In the genomic region with DNA sequence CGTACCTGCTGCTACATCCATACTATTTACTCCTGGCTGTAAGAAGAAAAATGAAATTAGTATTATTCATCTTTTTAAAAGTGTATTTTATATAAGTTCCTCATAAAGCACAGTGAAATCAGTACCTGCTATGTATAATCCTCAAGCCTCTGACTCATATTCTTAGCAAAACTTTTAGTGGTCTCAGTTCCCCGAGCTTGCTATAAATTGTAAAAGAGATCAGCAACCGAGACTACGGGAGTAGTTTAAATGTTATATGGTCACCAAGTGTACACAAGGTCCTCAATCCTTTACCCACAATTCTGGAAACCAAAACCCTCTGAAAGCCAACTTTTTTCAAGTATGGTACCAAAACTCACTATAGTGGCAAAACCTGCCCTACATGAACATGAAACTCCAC, we compare ENCODE assay signal across 11 cellular contexts. TPM values are rescaled to one million over a fixed set of nuclear protein-coding genes. Genes with fewer than 3 reads are reported as not detected.
DNase-seq lines count a peak whose midpoint lies in the region; ATAC-seq and TF ChIP-seq lines count a peak whose summit lies in the region.
"Had no signal": no experiment of that assay in that cellular context is flagged by ENCODE, and none has a peak within 500 bp of the region (broad histone marks: within the 10 kb centered on the region; RNA-seq: fewer than 3 reads in every experiment).

No MANE protein-coding gene starts in this region.

- no peaks in the 10 kb centered on the region for H4K20me1 ChIP-seq in H9 (ENCODE audit: control insufficient read depth, insufficient read depth, insufficient read length)

- H3K27me3 Mint-ChIP-seq in H9 (ENCODE audit: low read depth) = no peaks in the 10 kb centered on the region

- DNase-seq in mesenchymal stem cell = no peak
- DNase-seq in iPS-NIHi7 (ENCODE audit: extremely low spot score) = no peak
- no peak for DNase-seq in OCI-M2 (lab: John Stamatoyannopoulos, UW; ENCODE audit: unreplicated experiment)
- DNase-seq in H9 = no peak
- DNase-seq: islet precursor cell, NCI-H524, pancreas had no signal

- H3K27ac Mint-ChIP-seq in H9 = no peak overlapping the region

- no peaks in the 10 kb centered on the region for H3K9me3 Mint-ChIP-seq in H9

- H3K4me2 ChIP-seq in mesenchymal stem cell (ENCODE audit: low read length, poor library complexity, severe bottlenecking) = no peak overlapping the region
- H3K4me2 ChIP-seq in H9 (ENCODE audit: insufficient read depth, insufficient read length, low read length) = no peak overlapping the region

- no peak overlapping the region for H3K56ac ChIP-seq in H9 (ENCODE audit: insufficient read length, low read depth, low read length)

- H3K4me3 Mint-ChIP-seq in H9 = no peak overlapping the region

- H4K91ac ChIP-seq in mesenchymal stem cell (ENCODE audit: low read length) (no peak overlapping the region), H9 (ENCODE audit: insufficient read length, low read depth, low read length) (no peak overlapping the region)

- H3K9me3 ChIP-seq in mesenchymal stem cell (ENCODE audit: control insufficient read depth, low read length) (no peaks in the 10 kb centered on the region), H9 (ENCODE audit: control insufficient read depth, low read depth, low read length) (no peaks in the 10 kb centered on the region)
- H3K9me3 ChIP-seq: pancreas had no signal

- H2BK120ac ChIP-seq in mesenchymal stem cell (ENCODE audit: low read depth, low read length) (no peak overlapping the region), H9 (ENCODE audit: low read depth, low read length, poor library complexity, severe bottlenecking) (no peak overlapping the region)

- no peak overlapping the region for H3K27ac ChIP-seq in mesenchymal stem cell (ENCODE audit: low read length, poor library complexity, severe bottlenecking)
- H3K27ac ChIP-seq in H9 (ENCODE audit: insufficient read length, low read depth, low read length) = no peak overlapping the region
- H3K27ac ChIP-seq: epithelial cell of prostate, pancreas had no signal

- no peaks in the 10 kb centered on the region for H3K23me2 ChIP-seq in H9 (ENCODE audit: insufficient read length, low read depth, low read length, poor library complexity, severe bottlenecking)

- H3K23ac ChIP-seq in mesenchymal stem cell (ENCODE audit: low read length in 2 of 2) (no peak overlapping the region), H9 (ENCODE audit: insufficient read length, low read depth, low read length) (no peak overlapping the region)

- H3K18ac ChIP-seq in mesenchymal stem cell (ENCODE audit: low read depth in 1 of 2, low read length in 2 of 2) = no peak overlapping the region
- H3K18ac ChIP-seq in H9 (ENCODE audit: insufficient read length, low read depth, low read length) = no peak overlapping the region

- H2BK15ac ChIP-seq in mesenchymal stem cell (ENCODE audit: low read depth, poor library complexity, severe bottlenecking) (no peak overlapping the region), H9 (ENCODE audit: low read depth, low read length) (no peak overlapping the region)

- H3K27me3 ChIP-seq in mesenchymal stem cell (ENCODE audit: control insufficient read depth in 1 of 2, insufficient read depth in 1 of 2, low read length in 2 of 2) (no peaks in the 10 kb centered on the region), H9 (ENCODE audit: insufficient read depth, low read length) (no peaks in the 10 kb centered on the region)
- H3K27me3 ChIP-seq: pancreas had no signal

- no peak overlapping the region for H2BK5ac ChIP-seq in mesenchymal stem cell (ENCODE audit: low read depth, low read length, poor library complexity, severe bottlenecking)
- H2BK5ac ChIP-seq in H9 (ENCODE audit: insufficient read length, low read length) = no peak overlapping the region

- H3K4me3 ChIP-seq in mesenchymal stem cell (ENCODE audit: insufficient read depth in 1 of 2, low read depth in 1 of 2, low read length in 2 of 2) = no peak overlapping the region
- H3K4me3 ChIP-seq: pancreas had no signal

- H3K36me3 Mint-ChIP-seq in H9 (ENCODE audit: insufficient read depth in 1 of 3, low read depth in 3 of 3) = peaks cover 9 to 38% (median 20%) of the 10 kb centered on the region in 3 experiments; a peak in 6 of 7 replicates

- no peak overlapping the region for H3K14ac ChIP-seq in mesenchymal stem cell (ENCODE audit: low read length in 2 of 2)
- H3K14ac ChIP-seq in H9 (ENCODE audit: insufficient read depth, low read length) = no peak overlapping the region

- H3K79me1 ChIP-seq in mesenchymal stem cell (replicated peaks; ENCODE audit: low read length, poor library complexity, severe bottlenecking) (peaks cover 6% of the 10 kb centered on the region), H9 (ENCODE audit: insufficient read depth, low read depth, low read length, poor library complexity, severe bottlenecking) (no peaks in the 10 kb centered on the region)

- H3K79me2 ChIP-seq in H9 (ENCODE audit: insufficient read depth, low read length) = peaks cover 2% of the 10 kb centered on the region; the same call in 1 of the 2 replicates

- no peak for TF ChIP-seq CTCF in H9 (conservative IDR thresholded peaks at IDR 0.05)

- peak; percentile 84 for ATAC-seq in GM18867 (IDR thresholded peaks at IDR 0.05; ENCODE audit: unreplicated experiment)
- peak; percentile 76 for ATAC-seq in GM21423 (IDR thresholded peaks at IDR 0.05; ENCODE audit: unreplicated experiment)
- ATAC-seq in HG03097 (IDR thresholded peaks at IDR 0.05; ENCODE audit: low FRiP score, unreplicated experiment) = peak; percentile 70
- ATAC-seq: pancreas had no signal

- H3K4ac ChIP-seq in mesenchymal stem cell (ENCODE audit: low read depth in 1 of 2, low read length in 2 of 2) = no peak overlapping the region
- H3K4ac ChIP-seq in H9 (ENCODE audit: low read depth, low read length) = no peak overlapping the region

- peaks cover 5 to 35% of the 10 kb centered on the region in 2 experiments for H3K36me3 ChIP-seq in mesenchymal stem cell (ENCODE audit: control insufficient read depth in 1 of 2, insufficient read depth in 2 of 2, low read depth in 1 of 2, low read length in 2 of 2)

- no peak overlapping the region for H4K8ac ChIP-seq in mesenchymal stem cell (ENCODE audit: low read length)
- no peak overlapping the region for H4K8ac ChIP-seq in H9 (replicated peaks; ENCODE audit: insufficient read length, low read depth, low read length)

- no peak overlapping the region for H2BK20ac ChIP-seq in H9 (ENCODE audit: low read depth, low read length, poor library complexity, severe bottlenecking)

- WGBS in mesenchymal stem cell = 97% methylated on average over 4 of the region's 4 CpGs
- WGBS in H9 (ENCODE audit: extremely low coverage, insufficient read length, low lambda C conversion rate) = no CpG with 5 or more reads among the region's 4 CpGs

- H2AFZ ChIP-seq in mesenchymal stem cell (ENCODE audit: low read depth, low read length) = no peak overlapping the region
- no peak overlapping the region for H2AFZ ChIP-seq in H9 (ENCODE audit: low read length)

- H3K4me1 Mint-ChIP-seq in H9 = no peaks in the 10 kb centered on the region

- H2BK12ac ChIP-seq in mesenchymal stem cell (ENCODE audit: low read length in 2 of 2) = no peak overlapping the region
- no peak overlapping the region for H2BK12ac ChIP-seq in H9 (ENCODE audit: insufficient read length, low read depth, low read length)

- no peak overlapping the region for H3T11ph ChIP-seq in H9 (ENCODE audit: low read length)

- H3K4me1 ChIP-seq in mesenchymal stem cell (ENCODE audit: control insufficient read depth, insufficient read depth, low read depth, low read length) = peaks cover 1% of the 10 kb centered on the region
- H3K4me1 ChIP-seq in H9 (ENCODE audit: insufficient read depth, low read length) = no peaks in the 10 kb centered on the region

- H3K9ac ChIP-seq in mesenchymal stem cell (ENCODE audit: low read length) (peak overlapping the region; percentile 91), H9 (ENCODE audit: extremely low read depth, insufficient read length, low read length) (no peak overlapping the region)

- H2AK5ac ChIP-seq in mesenchymal stem cell (ENCODE audit: low read length, severe bottlenecking) (no peak overlapping the region), H9 (ENCODE audit: insufficient read length, low read length) (no peak overlapping the region)

- no peak overlapping the region for H4K5ac ChIP-seq in H9 (ENCODE audit: insufficient read length, low read depth, low read length)

RNA-seq across cellular contexts. Expression of a gene that starts 24.2 kb away (rescaled TPM):
- polyA plus RNA-seq in mesenchymal stem cell (2013, experiment 1 of 2) = 170 TPM
- polyA plus RNA-seq in mesenchymal stem cell (2013, experiment 2 of 2) = 163 TPM
- 158 and 179 TPM in 2 replicates for total RNA-seq in H9 (2021)

RNA-seq across cellular contexts. Expression of a gene that starts 25.4 kb away (rescaled TPM):
- 13.3 TPM for polyA plus RNA-seq in mesenchymal stem cell (2013, experiment 1 of 2)
- 16.6 TPM for polyA plus RNA-seq in mesenchymal stem cell (2013, experiment 2 of 2)
- total RNA-seq in H9 (2021) = 27.3 and 34.4 TPM in 2 replicates
